In genomic region chr9:33445389-33445881, GRCh38 we compare ENCODE assay signal across 10 cellular contexts. TPM values are rescaled to one million over a fixed set of nuclear protein-coding genes. Genes with fewer than 3 reads are reported as not detected.
A peak's percentile ranks its signal among the peaks of the same experiment; 100 is the strongest.
DNase-seq lines count a peak whose midpoint lies in the region; FAIRE-seq and TF ChIP-seq lines count a peak whose summit lies in the region.
"Had no signal": no experiment of that assay in that cellular context is flagged by ENCODE, and none has a peak within 500 bp of the region (broad histone marks: within the 10 kb centered on the region; RNA-seq: fewer than 3 reads in every experiment).

No MANE protein-coding gene starts in this region.

- H3K9ac ChIP-seq in BLaER1 (no peak overlapping the region), Karpas-422 (ENCODE audit: low read length) (no peak overlapping the region)

- TF ChIP-seq POLR2A in H54 (IDR thresholded peaks at IDR 0.05; ENCODE audit: low read depth, low read length) = no peak

- H3K36me3 ChIP-seq in BLaER1 (no peaks in the 10 kb centered on the region), bronchial epithelial cell (ENCODE audit: control insufficient read depth, insufficient read depth, low read length) (peaks cover 11% of the 10 kb centered on the region), muscle layer of duodenum (ENCODE audit: control insufficient read depth in 1 of 2, insufficient read depth in 2 of 2, low read length in 2 of 2) (peaks cover 0 to 5% of the 10 kb centered on the region in 2 donors), Karpas-422 (ENCODE audit: insufficient read depth, low read length) (no peaks in the 10 kb centered on the region)

- no peak overlapping the region for H3K4me3 ChIP-seq in BLaER1
- H3K4me3 ChIP-seq in LNCaP clone FGC (ENCODE audit: low read depth, low read length) = peak overlapping the region; percentile 67
- H3K4me3 ChIP-seq in bronchial epithelial cell (ENCODE audit: low read depth, low read length) = peak overlapping the region; percentile 48
- H3K4me3 ChIP-seq in muscle layer of duodenum (ENCODE audit: low read depth in 1 of 2, low read length in 2 of 2) = peak overlapping the region in 1 of 2 donors; percentile 68
- H3K4me3 ChIP-seq in Karpas-422 (ENCODE audit: low read length) = no peak overlapping the region

- TF ChIP-seq CTCF in LNCaP clone FGC (IDR thresholded peaks at IDR 0.05; ENCODE audit: control insufficient read depth, extremely low read depth, insufficient read depth) (no peak), bronchial epithelial cell (IDR thresholded peaks at IDR 0.05; ENCODE audit: insufficient read depth, low read length, severe bottlenecking) (no peak)

- peaks cover 33% of the 10 kb centered on the region for H3K4me1 ChIP-seq in BLaER1
- peaks cover 4 to 10% of the 10 kb centered on the region in 2 donors for H3K4me1 ChIP-seq in muscle layer of duodenum (ENCODE audit: control insufficient read depth in 1 of 2, insufficient read depth in 2 of 2, low read length in 2 of 2)
- no peaks in the 10 kb centered on the region for H3K4me1 ChIP-seq in Karpas-422 (ENCODE audit: low read length)

- no peak overlapping the region for H2AFZ ChIP-seq in Karpas-422 (ENCODE audit: low read length)

- no peaks in the 10 kb centered on the region for H3K9me2 ChIP-seq in Karpas-422 (replicated peaks; ENCODE audit: insufficient read depth, low read length)

- H3K27me3 ChIP-seq in BLaER1 (no peaks in the 10 kb centered on the region), bronchial epithelial cell (ENCODE audit: control insufficient read depth, insufficient read depth, low read length) (no peaks in the 10 kb centered on the region), muscle layer of duodenum (ENCODE audit: low read depth, low read length) (peaks cover 5% of the 10 kb centered on the region), Karpas-422 (ENCODE audit: low read length) (no peaks in the 10 kb centered on the region)

- H3K9me3 ChIP-seq in BLaER1 (no peaks in the 10 kb centered on the region), muscle layer of duodenum (ENCODE audit: control insufficient read depth in 1 of 2, low read length in 2 of 2) (no peaks in the 10 kb centered on the region), Karpas-422 (ENCODE audit: low read length) (no peaks in the 10 kb centered on the region)

- H3K27ac ChIP-seq in BLaER1 (no peak overlapping the region), muscle layer of duodenum (ENCODE audit: low read length) (peak overlapping the region; percentile 69), Karpas-422 (ENCODE audit: low read length) (no peak overlapping the region)

- H3K4me2 ChIP-seq in BLaER1 (peak overlapping the region; percentile 95; the same call in 1 of the 2 replicates), Karpas-422 (ENCODE audit: low read depth, low read length, poor library complexity, severe bottlenecking) (no peak overlapping the region)

- no peaks in the 10 kb centered on the region for H4K20me1 ChIP-seq in BLaER1
- no peaks in the 10 kb centered on the region for H4K20me1 ChIP-seq in Karpas-422 (ENCODE audit: insufficient read depth, low read depth, low read length)

- DNase-seq in LNCaP clone FGC (ENCODE audit: low read depth) = no peak
- DNase-seq in bronchial epithelial cell (ENCODE audit: low read depth) = no peak
- DNase-seq in H54 (ENCODE audit: insufficient read length, low spot score) = no peak
- no peak for DNase-seq in Karpas-422
- DNase-seq in DMS153 (lab: John Stamatoyannopoulos, UW) = no peak
- DNase-seq in SW 1271 (lab: John Stamatoyannopoulos, UW) = no peak
- DNase-seq: occipital lobe had no signal

- no peak for FAIRE-seq in bronchial epithelial cell (lab: Jason Lieb, UNC)
- no peak for FAIRE-seq in H54 (lab: Jason Lieb, UNC)
- FAIRE-seq: colon had no signal

- H3K79me2 ChIP-seq in Karpas-422 (ENCODE audit: low read length) = no peaks in the 10 kb centered on the region

RNA-seq across cellular contexts. Expression of gene AQP3, which starts 2.0 kb away (rescaled TPM):
- total RNA-seq in bronchial epithelial cell = 47.7 and 363 TPM in 2 replicates
- not detected in 2 replicates for total RNA-seq in Karpas-422 (2014; rRNA removed; shearing (Covaris generic); ENCODE audit: low replicate concordance)
- total RNA-seq: occipital lobe had no signal

RNA-seq across cellular contexts. Expression of gene NOL6, which starts 28.3 kb away (rescaled TPM):
- total RNA-seq in bronchial epithelial cell = 21.0 and 35.3 TPM in 2 replicates
- 18.6 and 19.7 TPM in 2 replicates for total RNA-seq in Karpas-422 (2014; rRNA removed; shearing (Covaris generic); ENCODE audit: low replicate concordance)

RNA-seq across cellular contexts. Expression of gene AQP7, which starts 43.1 kb away (rescaled TPM):
- total RNA-seq in bronchial epithelial cell = not detected in 2 replicates
- not detected in 2 replicates for total RNA-seq in Karpas-422 (2014; rRNA removed; shearing (Covaris generic); ENCODE audit: low replicate concordance)
- total RNA-seq: occipital lobe had no signal

Comparison
In these comparisons a context has a peak if more than half of its experiments do, and no peak if none do; other contexts are left out.
1. H3K4me3 ChIP-seq: peak in LNCaP clone FGC (single experiment) and bronchial epithelial cell (single experiment); none in BLaER1 (single experiment) and Karpas-422 (single experiment).
2. RNA of gene AQP3, which starts 2.0 kb away (total RNA-seq): 47.7 to 363 TPM in bronchial epithelial cell; not detected in Karpas-422; every median in the first group is over 10 times any median in the second.